Comparison of ENCODE assay signal across 1 cellular context in the genomic region with DNA sequence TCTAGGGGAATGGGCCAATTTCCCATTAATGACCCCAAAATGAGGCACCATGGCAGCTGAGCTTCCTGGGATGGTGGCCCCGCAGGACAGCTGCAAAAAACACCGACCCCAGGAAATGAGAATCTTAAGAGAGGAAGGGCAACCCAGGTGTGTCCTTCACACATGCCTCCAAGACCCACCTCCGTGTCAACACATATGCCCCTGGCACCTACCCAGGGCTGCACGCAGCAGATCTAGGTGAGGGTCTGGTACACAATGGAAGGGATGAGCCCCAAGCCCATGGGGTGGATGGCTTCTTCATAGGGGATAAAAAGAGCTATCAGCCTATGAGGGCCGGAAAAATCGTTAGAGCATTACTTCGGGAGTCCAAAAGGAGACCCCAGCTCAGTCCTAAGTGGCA.
TF ChIP-seq lines count a peak whose summit lies in the region.

No MANE protein-coding gene starts in this region.

TF ChIP-seq in K562, 482 proteins besides CTCF, POLR2A, EP300 and RAD21:
- TF ChIP-seq, protein P1, sequence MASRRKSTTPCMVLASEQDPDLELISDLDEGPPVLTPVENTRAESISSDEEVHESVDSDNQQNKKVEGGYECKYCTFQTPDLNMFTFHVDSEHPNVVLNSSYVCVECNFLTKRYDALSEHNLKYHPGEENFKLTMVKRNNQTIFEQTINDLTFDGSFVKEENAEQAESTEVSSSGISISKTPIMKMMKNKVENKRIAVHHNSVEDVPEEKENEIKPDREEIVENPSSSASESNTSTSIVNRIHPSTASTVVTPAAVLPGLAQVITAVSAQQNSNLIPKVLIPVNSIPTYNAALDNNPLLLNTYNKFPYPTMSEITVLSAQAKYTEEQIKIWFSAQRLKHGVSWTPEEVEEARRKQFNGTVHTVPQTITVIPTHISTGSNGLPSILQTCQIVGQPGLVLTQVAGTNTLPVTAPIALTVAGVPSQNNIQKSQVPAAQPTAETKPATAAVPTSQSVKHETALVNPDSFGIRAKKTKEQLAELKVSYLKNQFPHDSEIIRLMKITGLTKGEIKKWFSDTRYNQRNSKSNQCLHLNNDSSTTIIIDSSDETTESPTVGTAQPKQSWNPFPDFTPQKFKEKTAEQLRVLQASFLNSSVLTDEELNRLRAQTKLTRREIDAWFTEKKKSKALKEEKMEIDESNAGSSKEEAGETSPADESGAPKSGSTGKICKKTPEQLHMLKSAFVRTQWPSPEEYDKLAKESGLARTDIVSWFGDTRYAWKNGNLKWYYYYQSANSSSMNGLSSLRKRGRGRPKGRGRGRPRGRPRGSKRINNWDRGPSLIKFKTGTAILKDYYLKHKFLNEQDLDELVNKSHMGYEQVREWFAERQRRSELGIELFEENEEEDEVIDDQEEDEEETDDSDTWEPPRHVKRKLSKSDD (conservative IDR thresholded peaks at IDR 0.05; ENCODE audit: low read length): no peak
- TF ChIP-seq ATF1 (CRISPR knock-in tag; IDR thresholded peaks at IDR 0.05) (no peak), ATF1 (tag; IDR thresholded peaks at IDR 0.05) (no peak), SRSF1 (IDR thresholded peaks at IDR 0.05; ENCODE audit: low read depth, low read length) (no peak), PTRF (tag; IDR thresholded peaks at IDR 0.05) (no peak), NR2C2 (CRISPR knock-in tag; IDR thresholded peaks at IDR 0.05) (0 out of 2 replicates have a peak, but pooled peaks have one; percentile 35), NR2C2 (tag; IDR thresholded peaks at IDR 0.05) (no peak), TFAP4 (CRISPR knock-in tag; IDR thresholded peaks at IDR 0.05; ENCODE audit: borderline replicate concordance) (peak; percentile 1; the same call in 1 of the 2 replicates)
- TF ChIP-seq, protein P2, sequence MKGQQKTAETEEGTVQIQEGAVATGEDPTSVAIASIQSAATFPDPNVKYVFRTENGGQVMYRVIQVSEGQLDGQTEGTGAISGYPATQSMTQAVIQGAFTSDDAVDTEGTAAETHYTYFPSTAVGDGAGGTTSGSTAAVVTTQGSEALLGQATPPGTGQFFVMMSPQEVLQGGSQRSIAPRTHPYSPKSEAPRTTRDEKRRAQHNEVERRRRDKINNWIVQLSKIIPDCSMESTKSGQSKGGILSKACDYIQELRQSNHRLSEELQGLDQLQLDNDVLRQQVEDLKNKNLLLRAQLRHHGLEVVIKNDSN (CRISPR knock-in tag; IDR thresholded peaks at IDR 0.05): no peak
TF ChIP-seq in K562: peak in this region for 2.
